Comparison of ENCODE assay signal across 16 cellular contexts in genomic region chr2:240573071-240573515, GRCh38.
"Had no signal": no experiment of that assay in that cellular context is flagged by ENCODE, and none has a peak within 500 bp of the region (broad histone marks: within the 10 kb centered on the region; RNA-seq: fewer than 3 reads in every experiment).

No MANE protein-coding gene starts in this region.

- ATAC-seq: gastrocnemius medialis; heart right ventricle; left colon; naive thymus-derived CD8-positive, alpha-beta T cell; T-helper 17 cell; WTC11 had no signal

- H3K27ac ChIP-seq: epithelial cell of prostate, gastrocnemius medialis, heart right ventricle, prostate gland, stomach, thoracic aorta had no signal

- H3K4me3 ChIP-seq: gastrocnemius medialis, heart right ventricle, prostate gland, stomach, thoracic aorta had no signal

- H3K27ac Mint-ChIP-seq: activated CD4-positive, alpha-beta T cell treated with anti-CD3 and anti-CD28 coated beads, Interleukin-2, amount 10 ng/mL, durations not matched to agents 24 days and 14 days; memory B cell; T-helper 17 cell; WTC11 had no signal

- DNase-seq: activated CD4-positive, alpha-beta T cell treated with anti-CD3 and anti-CD28 coated beads, Interleukin-2, amount 10 ng/mL, durations not matched to agents 24 days and 14 days; activated naive CD4-positive, alpha-beta T cell; nucleus accumbens; stimulated activated CD4-positive, alpha-beta T cell treated with anti-CD3 and anti-CD28 coated beads, Interleukin-12 subunit alpha, Interleukin-12 subunit beta, amount 100 ng/mL, for 4 hours; stimulated activated CD4-positive, alpha-beta T cell treated with anti-CD3 and anti-CD28 coated beads, Interleukin-2, amount 100 ng/mL, for 24 hours; stomach; T-helper 17 cell had no signal

- H3K9me3 ChIP-seq: gastrocnemius medialis, heart right ventricle, prostate gland, stomach, thoracic aorta had no signal

- H3K27me3 Mint-ChIP-seq: activated CD4-positive, alpha-beta T cell treated with anti-CD3 and anti-CD28 coated beads, Interleukin-2, amount 10 ng/mL, durations not matched to agents 24 days and 14 days; memory B cell; naive thymus-derived CD8-positive, alpha-beta T cell; T-helper 17 cell had no signal

- H3K4me1 Mint-ChIP-seq: WTC11 had no signal

- H3K27me3 ChIP-seq: gastrocnemius medialis, heart right ventricle, stomach had no signal

- H3K4me3 Mint-ChIP-seq: activated CD4-positive, alpha-beta T cell treated with anti-CD3 and anti-CD28 coated beads, Interleukin-2, amount 10 ng/mL, durations not matched to agents 24 days and 14 days; memory B cell; naive thymus-derived CD8-positive, alpha-beta T cell; T-helper 17 cell; WTC11 had no signal

- H3K36me3 Mint-ChIP-seq: WTC11 had no signal

- H3K9me3 Mint-ChIP-seq: activated CD4-positive, alpha-beta T cell treated with anti-CD3 and anti-CD28 coated beads, Interleukin-2, amount 10 ng/mL, durations not matched to agents 24 days and 14 days; memory B cell; naive thymus-derived CD8-positive, alpha-beta T cell; WTC11 had no signal
